8 cellular contexts compared by ENCODE assay signal in genomic region chr16:67284699-67285646, GRCh38. TPM values are rescaled to one million over a fixed set of nuclear protein-coding genes. Genes with fewer than 3 reads are reported as not detected.
A peak's percentile ranks its signal among the peaks of the same experiment; 100 is the strongest.
DNase-seq lines count a peak whose midpoint lies in the region; ATAC-seq and TF ChIP-seq lines count a peak whose summit lies in the region.

No MANE protein-coding gene starts in this region.

- no peak overlapping the region for H3K9ac ChIP-seq in mesenchymal stem cell (ENCODE audit: low read length)

- H4K8ac ChIP-seq in mesenchymal stem cell (ENCODE audit: low read length): no peak overlapping the region

- H3K27me3 Mint-ChIP-seq in chondrocyte (ENCODE audit: low read depth): no peaks in the 10 kb centered on the region
- no peaks in the 10 kb centered on the region for H3K27me3 Mint-ChIP-seq in stimulated activated naive CD8-positive, alpha-beta T cell treated with anti-CD3 and anti-CD28 coated beads, Interleukin-15, amount 100 ng/mL, for 72 hours

- no peak overlapping the region for H2AK5ac ChIP-seq in mesenchymal stem cell (ENCODE audit: low read length, severe bottlenecking)

- ATAC-seq in stimulated activated naive CD8-positive, alpha-beta T cell treated with anti-CD3 and anti-CD28 coated beads, Interleukin-15, amount 100 ng/mL, for 72 hours: no peak
- no peak for ATAC-seq in HG03175 (IDR thresholded peaks at IDR 0.05; ENCODE audit: unreplicated experiment)

- no peaks in the 10 kb centered on the region for H3K36me3 Mint-ChIP-seq in chondrocyte (ENCODE audit: low read depth)

- no peak overlapping the region for H3K14ac ChIP-seq in mesenchymal stem cell (ENCODE audit: low read length in 2 of 2)

- no peak overlapping the region for H2BK15ac ChIP-seq in mesenchymal stem cell (ENCODE audit: low read depth, poor library complexity, severe bottlenecking)

- no peak overlapping the region for H3K4ac ChIP-seq in mesenchymal stem cell (ENCODE audit: low read depth in 1 of 2, low read length in 2 of 2)

- H3K27me3 ChIP-seq in mesenchymal stem cell (ENCODE audit: control insufficient read depth in 1 of 2, insufficient read depth in 1 of 2, low read length in 2 of 2): no peaks in the 10 kb centered on the region

- H4K91ac ChIP-seq in mesenchymal stem cell (ENCODE audit: low read length): peak overlapping the region; percentile 47

- peak overlapping the region in 1 of 2 experiments; percentile 15 for H2BK12ac ChIP-seq in mesenchymal stem cell (ENCODE audit: low read length in 2 of 2)

- H3K4me3 Mint-ChIP-seq in chondrocyte (ENCODE audit: unreplicated experiment): no peak overlapping the region
- no peak overlapping the region for H3K4me3 Mint-ChIP-seq in stimulated activated naive CD8-positive, alpha-beta T cell treated with anti-CD3 and anti-CD28 coated beads, Interleukin-15, amount 100 ng/mL, for 72 hours

- no peak overlapping the region for H3K23ac ChIP-seq in mesenchymal stem cell (ENCODE audit: low read length in 2 of 2)

- DNase-seq in DMS79 (lab: John Stamatoyannopoulos, UW) (peak; percentile 67), NCI-H2107 treated with DMSO at 0.1 percent for 48 hours (lab: John Stamatoyannopoulos, UW; ENCODE audit: unreplicated experiment) (peak; percentile 73), chondrocyte (ENCODE audit: low spot score) (no peak), mesenchymal stem cell (peak; percentile 49), SIG-M5 (lab: John Stamatoyannopoulos, UW) (no peak), T-helper 1 cell (no peak)
- no peak for DNase-seq in stimulated activated naive CD8-positive, alpha-beta T cell treated with anti-CD3 and anti-CD28 coated beads, Interleukin-15, amount 100 ng/mL, for 72 hours

- no peaks in the 10 kb centered on the region for H3K9me3 Mint-ChIP-seq in chondrocyte (ENCODE audit: low read depth)
- no peaks in the 10 kb centered on the region for H3K9me3 Mint-ChIP-seq in stimulated activated naive CD8-positive, alpha-beta T cell treated with anti-CD3 and anti-CD28 coated beads, Interleukin-15, amount 100 ng/mL, for 72 hours

- peaks cover 8% of the 10 kb centered on the region for H3K4me1 Mint-ChIP-seq in chondrocyte (ENCODE audit: low read depth)
- H3K4me1 Mint-ChIP-seq in stimulated activated naive CD8-positive, alpha-beta T cell treated with anti-CD3 and anti-CD28 coated beads, Interleukin-15, amount 100 ng/mL, for 72 hours: peaks cover 21% of the 10 kb centered on the region

- no peaks in the 10 kb centered on the region for H3K9me3 ChIP-seq in mesenchymal stem cell (ENCODE audit: control insufficient read depth, low read length)

- no peak overlapping the region for H3K18ac ChIP-seq in mesenchymal stem cell (ENCODE audit: low read depth in 1 of 2, low read length in 2 of 2)

- no peak overlapping the region for H3K4me2 ChIP-seq in mesenchymal stem cell (ENCODE audit: low read length, poor library complexity, severe bottlenecking)

- H2BK120ac ChIP-seq in mesenchymal stem cell (ENCODE audit: low read depth, low read length): no peak overlapping the region

- H3K4me1 ChIP-seq in mesenchymal stem cell (ENCODE audit: control insufficient read depth, insufficient read depth, low read depth, low read length): peaks cover 22% of the 10 kb centered on the region

- H2AFZ ChIP-seq in mesenchymal stem cell (ENCODE audit: low read depth, low read length): no peak overlapping the region

- no peak overlapping the region for H3K27ac ChIP-seq in mesenchymal stem cell (ENCODE audit: low read length, poor library complexity, severe bottlenecking)

- no peaks in the 10 kb centered on the region for H3K79me1 ChIP-seq in mesenchymal stem cell (replicated peaks; ENCODE audit: low read length, poor library complexity, severe bottlenecking)

- no peak overlapping the region for H3K27ac Mint-ChIP-seq in chondrocyte (ENCODE audit: unreplicated experiment)
- H3K27ac Mint-ChIP-seq in stimulated activated naive CD8-positive, alpha-beta T cell treated with anti-CD3 and anti-CD28 coated beads, Interleukin-15, amount 100 ng/mL, for 72 hours: no peak overlapping the region

- H3K36me3 ChIP-seq in mesenchymal stem cell (ENCODE audit: control insufficient read depth in 1 of 2, insufficient read depth in 2 of 2, low read depth in 1 of 2, low read length in 2 of 2): peaks cover 31 to 99% of the 10 kb centered on the region in 2 experiments

- TF ChIP-seq CTCF in chondrocyte (IDR thresholded peaks at IDR 0.05): peak; percentile 75

- no peak overlapping the region for H3K4me3 ChIP-seq in mesenchymal stem cell (ENCODE audit: insufficient read depth in 1 of 2, low read depth in 1 of 2, low read length in 2 of 2)

- 79% methylated on average over 34 of the region's 34 CpGs for WGBS in mesenchymal stem cell

- H2BK5ac ChIP-seq in mesenchymal stem cell (ENCODE audit: low read depth, low read length, poor library complexity, severe bottlenecking): no peak overlapping the region

RNA-seq across cellular contexts. Expression of gene PLEKHG4, which starts 5.6 kb away (rescaled TPM):
- total RNA-seq in chondrocyte: 17.5 to 22.4 TPM (median 18.9 TPM) in 3 replicates
- polyA plus RNA-seq in mesenchymal stem cell (2013, experiment 1 of 2): 6.6 TPM
- 6.5 TPM for polyA plus RNA-seq in mesenchymal stem cell (2013, experiment 2 of 2)

RNA-seq across cellular contexts. Expression of gene SLC9A5, which starts 36.2 kb away (rescaled TPM):
- 3.0 to 5.6 TPM (median 3.4 TPM) in 3 replicates for total RNA-seq in chondrocyte
- 1.5 TPM for polyA plus RNA-seq in mesenchymal stem cell (2013, experiment 1 of 2)
- polyA plus RNA-seq in mesenchymal stem cell (2013, experiment 2 of 2): 1.5 TPM

RNA-seq across cellular contexts. Expression of gene FHOD1, which starts 37.7 kb away (rescaled TPM):
- 32.9 to 50.1 TPM (median 35.6 TPM) in 3 replicates for total RNA-seq in chondrocyte
- 51.6 TPM for polyA plus RNA-seq in mesenchymal stem cell (2013, experiment 1 of 2)
- polyA plus RNA-seq in mesenchymal stem cell (2013, experiment 2 of 2): 50.1 TPM

RNA-seq across cellular contexts. Expression of gene KCTD19, which starts 41.6 kb away (rescaled TPM):
- total RNA-seq in chondrocyte: not detected in 3 replicates
- polyA plus RNA-seq in mesenchymal stem cell (2013, experiment 1 of 2): 0.12 TPM
- polyA plus RNA-seq in mesenchymal stem cell (2013, experiment 2 of 2): 0.01 TPM

RNA-seq across cellular contexts. Expression of gene LRRC36, which starts 41.6 kb away (rescaled TPM):
- total RNA-seq in chondrocyte: 0.20 TPM in 1 of 3 replicates, not detected in the others
- 0.08 TPM for polyA plus RNA-seq in mesenchymal stem cell (2013, experiment 1 of 2)
- polyA plus RNA-seq in mesenchymal stem cell (2013, experiment 2 of 2): 0.12 TPM

Comparison
In these comparisons a context has a peak if more than half of its experiments do, and no peak if none do; other contexts are left out.
1. DNase-seq: peak in DMS79 (single experiment), NCI-H2107 treated with DMSO at 0.1 percent for 48 hours (single experiment) and mesenchymal stem cell (single experiment); none in chondrocyte (single experiment), stimulated activated naive CD8-positive, alpha-beta T cell treated with anti-CD3 and anti-CD28 coated beads, Interleukin-15, amount 100 ng/mL, for 72 hours (0 of 2), SIG-M5 (single experiment) and T-helper 1 cell (0 of 5).